ENCODE assay signal across 18 cellular contexts in the genomic region with DNA sequence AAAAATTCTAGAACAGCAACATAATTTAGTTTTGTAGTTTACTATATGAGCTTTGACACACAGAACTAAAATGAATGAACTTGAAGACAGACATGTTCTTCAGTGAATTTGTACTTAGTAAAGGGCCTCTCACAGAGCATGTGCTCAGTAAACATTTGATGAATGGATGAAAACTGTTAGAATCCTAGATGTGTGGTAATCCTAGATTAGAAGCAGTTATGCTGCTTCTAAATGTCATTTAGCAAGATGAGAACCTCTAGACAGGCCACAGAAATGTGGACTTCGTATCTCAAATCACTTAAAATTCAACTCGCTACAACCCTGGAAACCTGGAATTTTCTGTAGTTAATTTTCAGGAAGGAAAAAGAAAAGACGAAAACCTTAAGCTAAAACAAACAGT. TPM values are rescaled to one million over a fixed set of nuclear protein-coding genes. Genes with fewer than 3 reads are reported as not detected.
DNase-seq lines count a peak whose midpoint lies in the region; ATAC-seq and TF ChIP-seq lines count a peak whose summit lies in the region.
"Had no signal": no experiment of that assay in that cellular context is flagged by ENCODE, and none has a peak within 500 bp of the region (broad histone marks: within the 10 kb centered on the region; RNA-seq: fewer than 3 reads in every experiment).

No MANE protein-coding gene starts in this region.

- peaks cover 20% of the 10 kb centered on the region for H3F3A ChIP-seq in smooth muscle cell (ENCODE audit: low read depth)

- peaks cover 99% of the 10 kb centered on the region for H4K20me1 ChIP-seq in smooth muscle cell (ENCODE audit: low read depth)

- peaks cover 29 to 42% (median 38%) of the 10 kb centered on the region in 3 donors for H3K4me1 Mint-ChIP-seq in IgD-negative memory B cell
- H3K4me1 Mint-ChIP-seq in glutamatergic neuron (ENCODE audit: low read depth, unreplicated experiment) = peaks cover 19% of the 10 kb centered on the region
- peaks cover 33 to 65% (median 46%) of the 10 kb centered on the region in 4 donors for H3K4me1 Mint-ChIP-seq in CD4-positive, alpha-beta memory T cell

- no peak for TF ChIP-seq POLR2A in right lobe of liver (IDR thresholded peaks at IDR 0.05)

- H3K36me3 ChIP-seq in WERI-Rb-1 (peaks cover 72% of the 10 kb centered on the region), right lobe of liver (peaks cover 0 to 31% (median 12%) of the 10 kb centered on the region in 4 donors), smooth muscle cell (ENCODE audit: low read depth) (peaks cover 25% of the 10 kb centered on the region)
- peaks cover 13% of the 10 kb centered on the region for H3K36me3 ChIP-seq in CD4-positive, alpha-beta memory T cell (ENCODE audit: insufficient read depth, low read length)

- H3K27me3 ChIP-seq in WERI-Rb-1 (ENCODE audit: insufficient read depth, low read depth, severe bottlenecking) = no peaks in the 10 kb centered on the region
- H3K27me3 ChIP-seq in right lobe of liver = no peaks in the 10 kb centered on the region
- no peaks in the 10 kb centered on the region for H3K27me3 ChIP-seq in smooth muscle cell (ENCODE audit: low read depth)
- no peaks in the 10 kb centered on the region for H3K27me3 ChIP-seq in CD4-positive, alpha-beta memory T cell (ENCODE audit: insufficient read depth, low read length)
- H3K27me3 ChIP-seq: MG63 had no signal

- no peak overlapping the region for H2AFZ ChIP-seq in smooth muscle cell (ENCODE audit: low read depth)

- POLR2A ChIA-PET in CD4-positive, alpha-beta memory T cell (lab: Charles Lee; ENCODE audit: partially characterized antibody) = no interaction called here

- peak overlapping the region; percentile 45 for H3K4me2 ChIP-seq in smooth muscle cell
- H3K4me2 ChIP-seq: SK-N-SH had no signal

- no peaks in the 10 kb centered on the region for H3K9me3 ChIP-seq in WERI-Rb-1 (ENCODE audit: severe bottlenecking)
- H3K9me3 ChIP-seq in right lobe of liver = no peaks in the 10 kb centered on the region
- no peaks in the 10 kb centered on the region for H3K9me3 ChIP-seq in smooth muscle cell (replicated peaks; ENCODE audit: low read depth)
- H3K9me3 ChIP-seq in CD4-positive, alpha-beta memory T cell (ENCODE audit: control insufficient read depth in 1 of 2, low read length in 2 of 2) = no peaks in the 10 kb centered on the region
- H3K9me3 ChIP-seq: MG63, psoas muscle, SK-N-SH had no signal

- H3K27ac Mint-ChIP-seq in IgD-negative memory B cell (peak overlapping the region in 2 of 3 donors; percentile 10 to 27), glutamatergic neuron (ENCODE audit: unreplicated experiment) (no peak overlapping the region)
- peak overlapping the region in 1 of 7 donors; percentile 26 for H3K27ac Mint-ChIP-seq in CD4-positive, alpha-beta memory T cell
- H3K27ac Mint-ChIP-seq: H9; natural killer cell treated with Interleukin-12 subunit alpha and Interleukin-12 subunit beta and Interleukin-15 and Interleukin-18, amount 100 ng/mL, for 72 hours had no signal

- H3K9me3 Mint-ChIP-seq in IgD-negative memory B cell = no peaks in the 10 kb centered on the region
- H3K9me3 Mint-ChIP-seq in glutamatergic neuron (ENCODE audit: unreplicated experiment) = peaks cover 2% of the 10 kb centered on the region
- no peaks in the 10 kb centered on the region for H3K9me3 Mint-ChIP-seq in CD4-positive, alpha-beta memory T cell
- H3K9me3 Mint-ChIP-seq: central memory CD8-positive, alpha-beta T cell; natural killer cell treated with Interleukin-12 subunit alpha and Interleukin-12 subunit beta and Interleukin-15 and Interleukin-18, amount 100 ng/mL, for 72 hours had no signal

- H3K4me3 Mint-ChIP-seq in IgD-negative memory B cell (peak overlapping the region in 2 of 4 donors; percentile 16 to 70), glutamatergic neuron (ENCODE audit: unreplicated experiment) (no peak overlapping the region)
- H3K4me3 Mint-ChIP-seq in CD4-positive, alpha-beta memory T cell = no peak overlapping the region
- H3K4me3 Mint-ChIP-seq: central memory CD8-positive, alpha-beta T cell; H9; natural killer cell treated with Interleukin-12 subunit alpha and Interleukin-12 subunit beta and Interleukin-15 and Interleukin-18, amount 100 ng/mL, for 72 hours had no signal

- H3K79me2 ChIP-seq in smooth muscle cell (ENCODE audit: low read depth) = peaks cover 100% of the 10 kb centered on the region

- peak overlapping the region; percentile 5; the same call in 1 of the 2 replicates for H3K27ac ChIP-seq in WERI-Rb-1
- H3K27ac ChIP-seq in right lobe of liver = no peak overlapping the region
- peak overlapping the region; percentile 3 for H3K27ac ChIP-seq in smooth muscle cell (ENCODE audit: low read depth)
- H3K27ac ChIP-seq in CD4-positive, alpha-beta memory T cell (ENCODE audit: low read depth, low read length) = no peak overlapping the region
- H3K27ac ChIP-seq: psoas muscle had no signal

- no peaks in the 10 kb centered on the region for H3K27me3 Mint-ChIP-seq in IgD-negative memory B cell
- H3K27me3 Mint-ChIP-seq in glutamatergic neuron (ENCODE audit: unreplicated experiment) = no peaks in the 10 kb centered on the region
- H3K27me3 Mint-ChIP-seq in CD4-positive, alpha-beta memory T cell = no peaks in the 10 kb centered on the region
- H3K27me3 Mint-ChIP-seq: central memory CD8-positive, alpha-beta T cell; natural killer cell treated with Interleukin-12 subunit alpha and Interleukin-12 subunit beta and Interleukin-15 and Interleukin-18, amount 100 ng/mL, for 72 hours had no signal

- no peak for DNase-seq in WERI-Rb-1
- DNase-seq in right lobe of liver = no peak
- DNase-seq in smooth muscle cell (lab: John Stamatoyannopoulos, UW; ENCODE audit: unreplicated experiment) = no peak
- DNase-seq in DMS 273 treated with DMSO at 0.1 percent for 48 hours (lab: John Stamatoyannopoulos, UW) = no peak
- no peak for DNase-seq in glutamatergic neuron
- DNase-seq in CD4-positive, alpha-beta memory T cell = no peak
- DNase-seq: activated CD4-positive, alpha-beta T cell treated with anti-CD3 and anti-CD28 coated beads, Interleukin-2, amount 50 U/mL, for 4 hours; H9; left ventricle myocardium superior; MG63; NCI-H526; PC-3; psoas muscle; SK-N-SH; stimulated activated naive CD4-positive, alpha-beta T cell had no signal

- 6% methylated on average over 3 of the region's 3 CpGs for WGBS in right lobe of liver (ENCODE audit: insufficient coverage, low coverage, low lambda C conversion rate, missing lambda C conversion rate)
- 63% methylated on average over 3 of the region's 3 CpGs for WGBS in smooth muscle cell (ENCODE audit: low lambda C conversion rate)

- H3K4me3 ChIP-seq in WERI-Rb-1 (ENCODE audit: low read depth, low read length) (no peak overlapping the region), right lobe of liver (no peak overlapping the region), smooth muscle cell (no peak overlapping the region)
- no peak overlapping the region for H3K4me3 ChIP-seq in CD4-positive, alpha-beta memory T cell (ENCODE audit: low read length in 2 of 2)
- H3K4me3 ChIP-seq: MG63, psoas muscle had no signal

- peaks cover 2% of the 10 kb centered on the region for H3K36me3 Mint-ChIP-seq in IgD-negative memory B cell
- peaks cover 5% of the 10 kb centered on the region for H3K36me3 Mint-ChIP-seq in glutamatergic neuron (ENCODE audit: unreplicated experiment)
- H3K36me3 Mint-ChIP-seq in CD4-positive, alpha-beta memory T cell = peaks cover 30 to 47% of the 10 kb centered on the region in 2 donors

- intact Hi-C loops in right lobe of liver (cut with DNase I) = no loop called here
- intact Hi-C loops in CD4-positive, alpha-beta memory T cell (cut with micrococcal nuclease) = no loop called here

- TF ChIP-seq CTCF in WERI-Rb-1 (IDR thresholded peaks at IDR 0.05; ENCODE audit: low read depth, low read length) (no peak), right lobe of liver (IDR thresholded peaks at IDR 0.05) (no peak), smooth muscle cell (IDR thresholded peaks at IDR 0.05; ENCODE audit: borderline replicate concordance, insufficient read depth, poor library complexity, severe bottlenecking) (no peak), glutamatergic neuron (IDR thresholded peaks at IDR 0.05; ENCODE audit: partially characterized antibody, unreplicated experiment) (no peak)

- peak; percentile 33 to 64 (median 45) for ATAC-seq in right lobe of liver
- ATAC-seq: left ventricle myocardium superior; natural killer cell treated with Interleukin-12 subunit alpha and Interleukin-12 subunit beta and Interleukin-15 and Interleukin-18, amount 100 ng/mL, for 72 hours; PC-3 had no signal

- H3K4me1 ChIP-seq in right lobe of liver (peaks cover 0 to 47% (median 14%) of the 10 kb centered on the region in 4 donors), smooth muscle cell (ENCODE audit: low read depth) (peaks cover 15% of the 10 kb centered on the region)
- peaks cover 64% of the 10 kb centered on the region for H3K4me1 ChIP-seq in CD4-positive, alpha-beta memory T cell (ENCODE audit: insufficient read depth, low read length)

- CTCF ChIA-PET in CD4-positive, alpha-beta memory T cell (lab: Charles Lee; ENCODE audit: partially characterized antibody) = no interaction called here

- H3K9ac ChIP-seq in smooth muscle cell (ENCODE audit: low read depth) = no peak overlapping the region
- H3K9ac ChIP-seq: SK-N-SH had no signal

RNA-seq across cellular contexts. Expression of a gene that starts 8.5 kb away (rescaled TPM):
- polyA plus RNA-seq in IgD-negative memory B cell (99.2 TPM), smooth muscle cell (91.6 and 95.3 TPM in 2 replicates)
- total RNA-seq in right lobe of liver (100 to 1,000 TPM in 3 of 6 experiments, 10 to 100 TPM in 3; 59.1 to 141 (median 95.9) TPM), smooth muscle cell (108 and 112 TPM in 2 replicates), glutamatergic neuron (ENCODE audit: unreplicated experiment) (68.5 TPM)
- total RNA-seq in CD4-positive, alpha-beta memory T cell = 10 to 100 TPM; 67.4 to 74.5 TPM
- 100 to 1,000 TPM in 1 of 2 donors, 10 to 100 TPM in 1; 98.0 to 107 TPM for polyA plus RNA-seq in CD4-positive, alpha-beta memory T cell

Comparison
In these comparisons a context has a peak if more than half of its experiments do, and no peak if none do; other contexts are left out.
1. H3K27ac ChIP-seq: peak in WERI-Rb-1 (single experiment) and smooth muscle cell (single experiment); none in right lobe of liver (0 of 3) and CD4-positive, alpha-beta memory T cell (single experiment).